8 cellular contexts compared by ENCODE assay signal in the genomic region with DNA sequence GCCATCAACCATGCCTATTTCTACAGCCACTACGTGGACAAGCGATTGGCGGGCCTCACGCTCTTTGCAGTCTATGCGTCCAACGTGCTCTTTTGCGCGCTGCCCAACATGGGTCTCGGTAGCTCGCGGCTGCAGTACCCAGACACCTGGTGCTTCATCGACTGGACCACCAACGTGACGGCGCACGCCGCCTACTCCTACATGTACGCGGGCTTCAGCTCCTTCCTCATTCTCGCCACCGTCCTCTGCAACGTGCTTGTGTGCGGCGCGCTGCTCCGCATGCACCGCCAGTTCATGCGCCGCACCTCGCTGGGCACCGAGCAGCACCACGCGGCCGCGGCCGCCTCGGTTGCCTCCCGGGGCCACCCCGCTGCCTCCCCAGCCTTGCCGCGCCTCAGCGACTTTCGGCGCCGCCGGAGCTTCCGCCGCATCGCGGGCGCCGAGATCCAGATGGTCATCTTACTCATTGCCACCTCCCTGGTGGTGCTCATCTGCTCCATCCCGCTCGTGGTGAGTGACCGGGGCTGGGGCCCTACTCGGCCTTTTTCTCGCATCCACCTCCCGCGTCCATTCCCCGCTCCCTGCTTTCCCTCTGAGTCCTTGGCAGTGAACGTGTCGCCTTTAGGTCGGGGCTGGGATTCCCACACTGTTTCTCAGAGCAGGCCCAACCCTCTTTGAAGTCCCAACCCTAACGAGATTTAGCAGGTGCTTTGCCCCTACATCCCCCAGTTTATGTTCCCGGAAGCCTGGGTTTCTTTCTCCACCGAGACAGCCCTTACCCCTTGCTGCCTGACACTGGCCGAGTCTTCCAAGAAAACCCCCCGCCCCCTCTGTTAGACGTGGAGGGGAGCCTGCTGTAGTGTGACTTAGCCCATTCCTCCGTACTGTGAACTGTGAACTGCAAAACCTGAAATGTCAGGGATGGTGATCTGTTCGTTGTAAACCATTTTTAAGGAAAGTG.
DNase-seq lines count a peak whose midpoint lies in the region; ATAC-seq and TF ChIP-seq lines count a peak whose summit lies in the region.

No MANE protein-coding gene starts in this region.

- ATAC-seq in HG02852 (IDR thresholded peaks at IDR 0.05; ENCODE audit: unreplicated experiment): no peak

- peaks cover 82 to 83% of the 10 kb centered on the region in 2 experiments for H3K4me1 ChIP-seq in neutrophil (ENCODE audit: control insufficient read depth in 1 of 2, insufficient read depth in 1 of 2, low read depth in 1 of 2, low read length in 1 of 2)

- no peaks in the 10 kb centered on the region for H3K27me3 ChIP-seq in neutrophil

- H3K4me3 ChIP-seq in GM12875 (ENCODE audit: low read depth, low read length) (peak overlapping the region; percentile 23), neutrophil (ENCODE audit: low read depth in 1 of 2, low read length in 1 of 2) (peak overlapping the region; percentile 79 to 82)

- peak overlapping the region; percentile 87 for H3K27ac ChIP-seq in neutrophil

- no peaks in the 10 kb centered on the region for H3K36me3 ChIP-seq in neutrophil

- TF ChIP-seq CTCF in GM12875 (IDR thresholded peaks at IDR 0.05; ENCODE audit: borderline replicate concordance, insufficient read depth, low read depth, low read length) (no peak), neutrophil (IDR thresholded peaks at IDR 0.05) (no peak)

- DNase-seq in HS-27A (ENCODE audit: low read depth): peak; percentile 36
- peak; percentile 41 for DNase-seq in activated T-cell treated with anti-CD3 and anti-CD28 coated beads for 48 hours (ENCODE audit: low read depth)
- peak; percentile 9 for DNase-seq in fibroblast of peridontal ligament (ENCODE audit: extremely low read depth)
- DNase-seq in NCI-H226: no peak
- DNase-seq in epidermal melanocyte (ENCODE audit: insufficient read length, low spot score): no peak

- H3K9me3 ChIP-seq in neutrophil: no peaks in the 10 kb centered on the region

Comparison
In these comparisons a context has a peak if more than half of its experiments do, and no peak if none do; other contexts are left out.
1. DNase-seq: peak in HS-27A (single experiment), activated T-cell treated with anti-CD3 and anti-CD28 coated beads for 48 hours (single experiment) and fibroblast of peridontal ligament (single experiment); none in NCI-H226 (single experiment) and epidermal melanocyte (single experiment).